Comparison of ENCODE assay signal across 20 cellular contexts in genomic region chr1:7006996-7007871, GRCh38.
"Had no signal": no experiment of that assay in that cellular context is flagged by ENCODE, and none has a peak within 500 bp of the region (broad histone marks: within the 10 kb centered on the region; RNA-seq: fewer than 3 reads in every experiment).

No MANE protein-coding gene starts in this region.

- H3K36me3 Mint-ChIP-seq: memory B cell; naive thymus-derived CD8-positive, alpha-beta T cell; stimulated activated naive B cell treated with anti-CD40 and anti-IgM and Interleukin-4, amounts not matched to agents 10 μg/mL and 1 μg/mL and 100 μg/mL, for 72 hours had no signal

- H3K9me3 Mint-ChIP-seq: memory B cell; naive thymus-derived CD8-positive, alpha-beta T cell; nephron; neural crest cell; stimulated activated naive B cell treated with anti-CD40 and anti-IgM and Interleukin-4, amounts not matched to agents 10 μg/mL and 1 μg/mL and 100 μg/mL, for 72 hours had no signal

- H3K27ac Mint-ChIP-seq: memory B cell; naive thymus-derived CD8-positive, alpha-beta T cell; nephron; progenitor cell of endocrine pancreas; stimulated activated naive B cell treated with anti-CD40 and anti-IgM and Interleukin-4, amounts not matched to agents 10 μg/mL and 1 μg/mL and 100 μg/mL, for 72 hours had no signal

- DNase-seq: hippocampal formation; kidney; left ventricle myocardium inferior; naive thymus-derived CD8-positive, alpha-beta T cell; nucleus accumbens; right lobe of liver; stimulated activated CD4-positive, alpha-beta T cell treated with anti-CD3 and anti-CD28 coated beads, Interleukin-12 subunit alpha, Interleukin-12 subunit beta, amount 100 ng/mL, for 4 hours; stimulated activated CD4-positive, alpha-beta T cell treated with anti-CD3 and anti-CD28 coated beads, Interleukin-15, amount 100 ng/mL, for 24 hours; stimulated activated CD4-positive, alpha-beta T cell treated with anti-CD3 and anti-CD28 coated beads, Interleukin-2, amount 100 ng/mL, for 24 hours; stimulated activated CD4-positive, alpha-beta T cell treated with anti-CD3 and anti-CD28 coated beads, Interleukin-4, amount 100 ng/mL, for 1 hour; stimulated activated naive B cell treated with anti-CD40 and anti-IgM and Interleukin-4, amounts not matched to agents 10 μg/mL and 1 μg/mL and 100 μg/mL, for 72 hours; stimulated activated naive CD8-positive, alpha-beta T cell treated with anti-CD3 and anti-CD28 coated beads, Interleukin-15, Interleukin-2, amounts not matched to agents 100 U/mL and 50 U/mL, for 24 hours; stomach; testis; thyroid gland; transverse colon had no signal

- H3K4me3 Mint-ChIP-seq: memory B cell; naive thymus-derived CD8-positive, alpha-beta T cell; nephron; neural crest cell; stimulated activated naive B cell treated with anti-CD40 and anti-IgM and Interleukin-4, amounts not matched to agents 10 μg/mL and 1 μg/mL and 100 μg/mL, for 72 hours had no signal

- H3K4me1 Mint-ChIP-seq: memory B cell; nephron; neural crest cell; stimulated activated naive B cell treated with anti-CD40 and anti-IgM and Interleukin-4, amounts not matched to agents 10 μg/mL and 1 μg/mL and 100 μg/mL, for 72 hours had no signal
